8 cellular contexts compared by ENCODE assay signal in genomic region chr1:8889925-8890785, GRCh38. TPM values are rescaled to one million over a fixed set of nuclear protein-coding genes. Genes with fewer than 3 reads are reported as not detected.
DNase-seq lines count a peak whose midpoint lies in the region; ATAC-seq, FAIRE-seq and TF ChIP-seq lines count a peak whose summit lies in the region.

No MANE protein-coding gene starts in this region.

- no peak overlapping the region for H3K4me3 Mint-ChIP-seq in stimulated activated naive B cell treated with anti-CD40 and anti-IgM and Interleukin-4, amounts not matched to agents 10 μg/mL and 1 μg/mL and 100 μg/mL, for 72 hours

- H3K27me3 ChIP-seq in bronchial epithelial cell (ENCODE audit: control insufficient read depth, insufficient read depth, low read length): no peaks in the 10 kb centered on the region

- peak in 1 of 2 experiments; percentile 78 for DNase-seq in A549 (ENCODE audit: low read depth in 1 of 2, low spot score in 1 of 2)
- DNase-seq in NCI-H1105 treated with DMSO at 0.1 percent for 48 hours (lab: John Stamatoyannopoulos, UW): peak; percentile 79
- DNase-seq in bronchial epithelial cell (ENCODE audit: low read depth): peak; percentile 81
- DNase-seq in lower leg skin (ENCODE audit: low spot score in 2 of 2): peak; percentile 77 to 94
- peak; percentile 85 for DNase-seq in ureter (ENCODE audit: low spot score)
- no peak for DNase-seq in stimulated activated naive B cell treated with anti-CD40 and anti-IgM and Interleukin-4, amounts not matched to agents 10 μg/mL and 1 μg/mL and 100 μg/mL, for 72 hours
- DNase-seq in NCI-H146 treated with DMSO at 0.1 percent for 48 hours (lab: John Stamatoyannopoulos, UW; ENCODE audit: unreplicated experiment): no peak
- DNase-seq in NCI-H526 treated with DMSO at 0.1 percent for 48 hours (lab: John Stamatoyannopoulos, UW): no peak

- H3K4me2 ChIP-seq in A549: peak overlapping the region; percentile 87

- H3K27ac Mint-ChIP-seq in stimulated activated naive B cell treated with anti-CD40 and anti-IgM and Interleukin-4, amounts not matched to agents 10 μg/mL and 1 μg/mL and 100 μg/mL, for 72 hours: no peak overlapping the region

- intact Hi-C loops in lower leg skin (cut with DNase I; ENCODE audit: low total_unique reads): no loop called here

- no peaks in the 10 kb centered on the region for H3K9me3 Mint-ChIP-seq in stimulated activated naive B cell treated with anti-CD40 and anti-IgM and Interleukin-4, amounts not matched to agents 10 μg/mL and 1 μg/mL and 100 μg/mL, for 72 hours

- H3K4me3 ChIP-seq in A549 (peak overlapping the region; percentile 28; the same call in 2 of the 3 replicates), bronchial epithelial cell (ENCODE audit: low read depth, low read length) (peak overlapping the region; percentile 10), lower leg skin (ENCODE audit: low read depth, poor library complexity, severe bottlenecking) (no peak overlapping the region)

- peak; percentile 91 to 95 for ATAC-seq in A549
- no peak for ATAC-seq in stimulated activated naive B cell treated with anti-CD40 and anti-IgM and Interleukin-4, amounts not matched to agents 10 μg/mL and 1 μg/mL and 100 μg/mL, for 72 hours (replicated peaks)

- no peak for TF ChIP-seq CTCF in A549 (IDR thresholded peaks at IDR 0.05)
- no peak for TF ChIP-seq CTCF in bronchial epithelial cell (IDR thresholded peaks at IDR 0.05; ENCODE audit: insufficient read depth, low read length, severe bottlenecking)
- no peak for TF ChIP-seq CTCF in lower leg skin (IDR thresholded peaks at IDR 0.05)

- POLR2A ChIA-PET in A549 (lab: Yijun Ruan, JAX): interaction anchor here (0.6 to 3.4 kb wide), 7 partner anchors 11 to 239 kb away, joined by 3 to 39 read pairs (median 5); partner anchors contain the start of genes ENO1 and GPR157

- CTCF ChIA-PET in A549 (lab: Yijun Ruan, JAX): interaction anchor here (0.7 to 1.2 kb wide), 4 partner anchors 13 to 31 kb away, joined by 3 to 4 read pairs (median 4); no protein-coding TSS in a partner anchor

- no peaks in the 10 kb centered on the region for H3K36me3 ChIP-seq in bronchial epithelial cell (ENCODE audit: control insufficient read depth, insufficient read depth, low read length)

- TF ChIP-seq RAD21 in A549 (conservative IDR thresholded peaks at IDR 0.05 in 1 of 2, IDR thresholded peaks at IDR 0.05 in 1 of 2): 0 out of 5 replicates have a peak, but pooled peaks have one; percentile 2 to 19

- TF ChIP-seq EP300 in A549 (IDR thresholded peaks at IDR 0.05): peak in 1 of 2 experiments; percentile 32; a peak in 1 of 5 replicates

- FAIRE-seq in A549 (lab: Jason Lieb, UNC): no peak
- no peak for FAIRE-seq in bronchial epithelial cell (lab: Jason Lieb, UNC)

- no peaks in the 10 kb centered on the region for H3K36me3 Mint-ChIP-seq in stimulated activated naive B cell treated with anti-CD40 and anti-IgM and Interleukin-4, amounts not matched to agents 10 μg/mL and 1 μg/mL and 100 μg/mL, for 72 hours

- peaks cover 0 to 6% of the 10 kb centered on the region in 2 donors for H3K27me3 Mint-ChIP-seq in stimulated activated naive B cell treated with anti-CD40 and anti-IgM and Interleukin-4, amounts not matched to agents 10 μg/mL and 1 μg/mL and 100 μg/mL, for 72 hours

- TF ChIP-seq POLR2A in A549 (IDR thresholded peaks at IDR 0.05; ENCODE audit: low read length) (no peak), lower leg skin (IDR thresholded peaks at IDR 0.05) (no peak)

- WGBS in A549 (ENCODE audit: missing lambda C conversion rate): under 1% methylated on average over 18 of the region's 18 CpGs
- WGBS in lower leg skin, 2 donors: 21 to 29% methylated on average over 18 of the region's 18 CpGs

- no peaks in the 10 kb centered on the region for H3K9me3 ChIP-seq in A549

- peaks cover 3 to 10% of the 10 kb centered on the region in 2 donors for H3K4me1 Mint-ChIP-seq in stimulated activated naive B cell treated with anti-CD40 and anti-IgM and Interleukin-4, amounts not matched to agents 10 μg/mL and 1 μg/mL and 100 μg/mL, for 72 hours

- H3K27ac ChIP-seq in A549: peak overlapping the region; percentile 95 to 99

- H3K4me1 ChIP-seq in A549: peaks cover 53% of the 10 kb centered on the region

TF ChIP-seq in A549, 52 proteins besides CTCF, POLR2A, EP300 and RAD21:
- TF ChIP-seq CEBPB (IDR thresholded peaks at IDR 0.05) (0 out of 4 replicates have a peak, but pooled peaks of 1 of the 2 experiments have one; percentile 26), MAX (IDR thresholded peaks at IDR 0.05) (peak; percentile 24), ESRRA (IDR thresholded peaks at IDR 0.05; ENCODE audit: borderline replicate concordance, low read length) (0 out of 2 replicates have a peak, but pooled peaks have one; percentile 31), FOSB (CRISPR knock-in tag; IDR thresholded peaks at IDR 0.05) (no peak), SMC3 (IDR thresholded peaks at IDR 0.05) (0 out of 3 replicates have a peak, but pooled peaks have one; percentile 5), JUN (IDR thresholded peaks at IDR 0.05) (peak; percentile 39; a peak in 3 of 5 replicates), FOSL2 (IDR thresholded peaks at IDR 0.05) (no peak), FOSL2 (CRISPR knock-in tag; IDR thresholded peaks at IDR 0.05) (peak; percentile 25; the same call in 1 of the 2 replicates), MYC (IDR thresholded peaks at IDR 0.05; ENCODE audit: borderline replicate concordance, low read length) (no peak)

RNA-seq across cellular contexts. Expression of gene ENO1, which starts 11.7 kb away (rescaled TPM):
- polyA plus RNA-seq in A549 (2011; rRNA removed): 1,899 and 1,948 TPM in 2 replicates
- 2,304 and 2,482 TPM in 2 replicates for polyA plus RNA-seq in A549 (2012; cell fraction: cytosol; rRNA removed)
- polyA plus RNA-seq in A549 (2012; cell fraction: nucleus; rRNA removed): 3,157 and 3,429 TPM in 2 replicates
- 2,937 to 2,981 TPM (median 2,952 TPM) in 3 replicates for polyA plus RNA-seq in A549 (2017; fragmentation: RNase III; extraction: RNeasy Plus Mini Kit Qiagen cat#74134 plus additional on column Dnase treatment)
- 2,309 and 2,515 TPM in 2 replicates for polyA minus RNA-seq in A549 (2011; rRNA and poly(A)+ RNA removed)
- total RNA-seq in bronchial epithelial cell: 981 and 1,539 TPM in 2 replicates
- total RNA-seq in lower leg skin: 100 to 1,000 TPM; 351 to 688 (median 453) TPM
- total RNA-seq in ureter: 726 TPM

RNA-seq across cellular contexts. Expression of gene CA6, which starts 55.5 kb away (rescaled TPM):
- polyA plus RNA-seq in A549 (2011; rRNA removed) (not detected in 2 replicates), A549 (2017; fragmentation: RNase III; extraction: RNeasy Plus Mini Kit Qiagen cat#74134 plus additional on column Dnase treatment) (not detected in 3 replicates)
- polyA plus RNA-seq in A549 (2012; cell fraction: cytosol; rRNA removed): not detected in 2 replicates
- polyA plus RNA-seq in A549 (2012; cell fraction: nucleus; rRNA removed): not detected in 2 replicates
- not detected in 2 replicates for polyA minus RNA-seq in A549 (2011; rRNA and poly(A)+ RNA removed)
- total RNA-seq in bronchial epithelial cell (not detected in 2 replicates), lower leg skin (10 to 100 TPM; 17.4 to 38.0 (median 26.6) TPM), ureter (not detected)

Comparison
In these comparisons a context has a peak if more than half of its experiments do, and no peak if none do; other contexts are left out.
1. ATAC-seq: peak in A549 (2 of 2); none in stimulated activated naive B cell treated with anti-CD40 and anti-IgM and Interleukin-4, amounts not matched to agents 10 μg/mL and 1 μg/mL and 100 μg/mL, for 72 hours (0 of 2).
2. DNase-seq: peak in NCI-H1105 treated with DMSO at 0.1 percent for 48 hours (single experiment), bronchial epithelial cell (single experiment), lower leg skin (2 of 2) and ureter (single experiment); none in stimulated activated naive B cell treated with anti-CD40 and anti-IgM and Interleukin-4, amounts not matched to agents 10 μg/mL and 1 μg/mL and 100 μg/mL, for 72 hours (single experiment), NCI-H146 treated with DMSO at 0.1 percent for 48 hours (single experiment) and NCI-H526 treated with DMSO at 0.1 percent for 48 hours (single experiment).
3. RNA of gene CA6, which starts 55.5 kb away (total RNA-seq): 17.4 to 38.0 TPM in lower leg skin; not detected in bronchial epithelial cell and not detected in ureter (single experiment); every median in the first group is over 10 times any median in the second.